Comparison of ENCODE assay signal across 8 cellular contexts in genomic region chr19:737591-738093, GRCh38. TPM values are rescaled to one million over a fixed set of nuclear protein-coding genes. Genes with fewer than 3 reads are reported as not detected.
DNase-seq lines count a peak whose midpoint lies in the region; ATAC-seq, FAIRE-seq and TF ChIP-seq lines count a peak whose summit lies in the region.

No MANE protein-coding gene starts in this region.

- no peaks in the 10 kb centered on the region for H3K79me2 ChIP-seq in HepG2 (ENCODE audit: insufficient read depth, low read length)

- no peaks in the 10 kb centered on the region for H3K27me3 ChIP-seq in HepG2 (ENCODE audit: control insufficient read depth in 1 of 2, insufficient read depth in 2 of 2, low read length in 2 of 2)

- no peak overlapping the region for H3K27ac Mint-ChIP-seq in MCF 10A (ENCODE audit: low read depth, unreplicated experiment)

- TF ChIP-seq CTCF in HEK293 (tag by site-specific recombination; IDR thresholded peaks at IDR 0.05): peak; percentile 38; the same call in 1 of the 2 replicates
- peak; percentile 52 for TF ChIP-seq CTCF in MCF 10A (IDR thresholded peaks at IDR 0.05; ENCODE audit: unreplicated experiment)
- peak; percentile 90 for TF ChIP-seq CTCF in HepG2 (CRISPR knock-in tag; IDR thresholded peaks at IDR 0.05)

- TF ChIP-seq EP300 in HepG2 (IDR thresholded peaks at IDR 0.05; ENCODE audit: low read depth in 2 of 2, low read length in 2 of 2) (no peak), HepG2 (CRISPR knock-in tag; IDR thresholded peaks at IDR 0.05; ENCODE audit: borderline replicate concordance) (no peak)

- TF ChIP-seq RAD21 in HepG2 (CRISPR knock-in tag; IDR thresholded peaks at IDR 0.05): peak; percentile 53; the same call in 1 of the 2 replicates

- TF ChIP-seq POLR2A in HepG2 (IDR thresholded peaks at IDR 0.05; ENCODE audit: insufficient read depth in 1 of 2, low read depth in 2 of 2, low read length in 2 of 2): no peak

- intact Hi-C loops in MCF 10A (cut with micrococcal nuclease) (no loop called here), HepG2 (cut with micrococcal nuclease; ENCODE audit: unreplicated experiment) (loop anchor here (2.0 kb wide), 1 partner anchor 15 kb away; no protein-coding TSS in a partner anchor)

- no TSS peak for BruUV-seq in MCF 10A (replicated peaks; lab: Mats Ljungman, UMichigan)
- no TSS peak for BruUV-seq in HepG2 (replicated peaks; lab: Mats Ljungman, UMichigan)

- no peaks in the 10 kb centered on the region for H3K27me3 Mint-ChIP-seq in MCF 10A (ENCODE audit: insufficient read depth, unreplicated experiment)

- H3K36me3 Mint-ChIP-seq in MCF 10A (ENCODE audit: insufficient read depth, unreplicated experiment): peaks cover 6% of the 10 kb centered on the region

- WGBS in HepG2 (ENCODE audit: low lambda C conversion rate): 51% methylated on average over 13 of the region's 22 CpGs

- no peak overlapping the region for H2AFZ ChIP-seq in HepG2 (ENCODE audit: low read length)

- H3K4me3 Mint-ChIP-seq in MCF 10A (ENCODE audit: unreplicated experiment): no peak overlapping the region

- peaks cover 5% of the 10 kb centered on the region for H3K4me1 Mint-ChIP-seq in MCF 10A (ENCODE audit: insufficient read depth, unreplicated experiment)

- DNase-seq in Ammon's horn (ENCODE audit: low spot score): peak; percentile 48
- DNase-seq in UCSD-AML1 (lab: John Stamatoyannopoulos, UW; ENCODE audit: unreplicated experiment): peak; percentile 42
- DNase-seq in MCF 10A (ENCODE audit: unreplicated experiment): peak; percentile 47
- DNase-seq in HepG2 (ENCODE audit: low spot score): peak; percentile 41
- peak; percentile 23 to 24 for DNase-seq in stimulated activated CD8-positive, alpha-beta memory T cell treated with anti-CD3 and anti-CD28 coated beads, Interleukin-15, amount 100 ng/mL, for 48 hours (ENCODE audit: low read depth in 2 of 2)

- FAIRE-seq in HepG2 (lab: Jason Lieb, UNC): no peak

- H3K4me1 ChIP-seq in HEK293 (ENCODE audit: control insufficient read depth, insufficient read depth, low read length) (no peaks in the 10 kb centered on the region), HepG2 (ENCODE audit: insufficient read depth, low read length) (peaks cover 48% of the 10 kb centered on the region)

- ATAC-seq in HepG2 (peak; percentile 56), GM19395 (IDR thresholded peaks at IDR 0.05; ENCODE audit: unreplicated experiment) (no peak), HG03045 (IDR thresholded peaks at IDR 0.05; ENCODE audit: unreplicated experiment) (no peak)

- H3K27ac ChIP-seq in HEK293 (ENCODE audit: extremely low read depth, low read depth, low read length) (no peak overlapping the region), HepG2 (ENCODE audit: extremely low read length, insufficient read depth, low read length) (peak overlapping the region; percentile 88)

- H3K36me3 ChIP-seq in HEK293 (ENCODE audit: control insufficient read depth in 2 of 2, insufficient read depth in 1 of 2, low read length in 2 of 2) (peaks cover 0 to 19% of the 10 kb centered on the region in 2 experiments; a peak in 2 of 3 replicates), HepG2 (replicated peaks in 1 of 2; ENCODE audit: control insufficient read depth in 1 of 2, insufficient read depth in 2 of 2, low read length in 2 of 2) (no peaks in the 10 kb centered on the region)

- no peaks in the 10 kb centered on the region for H4K20me1 ChIP-seq in HepG2 (ENCODE audit: insufficient read depth, low read length)

- CTCF ChIA-PET in HEK293 (lab: Yijun Ruan, JAX): interaction anchor here (0.7 to 1.1 kb wide), 6 partner anchors 10 to 123 kb away, joined by 3 to 5 read pairs (median 3); partner anchors contain the start of gene RNF126
- CTCF ChIA-PET in MCF 10A (lab: Yijun Ruan, JAX): interaction anchor here (0.6 to 1.1 kb wide), 3 partner anchors 9 to 53 kb away, joined by 3 read pairs; no protein-coding TSS in a partner anchor
- CTCF ChIA-PET in HepG2 (lab: Yijun Ruan, JAX; ENCODE audit: low intra/inter-chr PET ratio, low total read pairs): interaction anchor here (1.3 kb wide), 1 partner anchor 73 kb away, joined by 4 read pairs; no protein-coding TSS in a partner anchor

- in situ Hi-C loops in HepG2 (cut with HindIII; ENCODE audit: extremely low pct_ligation_motif_present, low pct_unique_long_range_greater_than_20kb): loop anchor here (10.0 kb wide), 1 partner anchor 153 kb away; the partner anchor contains the start of gene HCN2

- H3K4me3 ChIP-seq in HEK293 (ENCODE audit: low read depth, low read length) (no peak overlapping the region), HepG2 (replicated peaks in 1 of 3; ENCODE audit: insufficient read depth in 1 of 3, low read depth in 2 of 3, low read length in 3 of 3) (peak overlapping the region in 1 of 3 experiments; percentile 5; a peak in 1 of 6 replicates)

- H3K9ac ChIP-seq in HepG2 (ENCODE audit: insufficient read depth, low read depth, low read length): peak overlapping the region; percentile 47; the same call in 1 of the 2 replicates

- H3K9me3 Mint-ChIP-seq in MCF 10A (ENCODE audit: unreplicated experiment): no peaks in the 10 kb centered on the region

- H3K9me3 ChIP-seq in HEK293 (ENCODE audit: control insufficient read depth, insufficient read depth, low read depth, low read length) (no peaks in the 10 kb centered on the region), HepG2 (ENCODE audit: low read length) (no peaks in the 10 kb centered on the region)

- POLR2A ChIA-PET in HEK293 (lab: Yijun Ruan, JAX) (interaction anchor here (0.9 kb wide), 1 partner anchor 61 kb away, joined by 5 read pairs; the partner anchor contains the start of gene FSTL3), MCF 10A (lab: Yijun Ruan, JAX) (interaction anchor here (0.5 to 1.3 kb wide), 5 partner anchors 15 to 206 kb away, joined by 3 to 4 read pairs (median 3); no protein-coding TSS in a partner anchor), HepG2 (lab: Yijun Ruan, JAX) (interaction anchor here (0.8 to 5.3 kb wide), 11 partner anchors 14 to 239 kb away, joined by 3 to 81 read pairs (median 8); partner anchors contain the start of genes MISP, PALM and RNF126)

- H3K4me2 ChIP-seq in HepG2 (ENCODE audit: low read depth, low read length): peak overlapping the region; percentile 47; the same call in 1 of the 2 replicates

RNA-seq across cellular contexts. Expression of gene MISP, which starts 13.3 kb away (rescaled TPM):
- total RNA-seq in MCF 10A (2022) (33.7 and 35.0 TPM in 2 replicates), HepG2 (2016; rRNA removed; fragmentation: Illumina TruSeq; extraction: Trizol) (1.1 and 1.3 TPM in 2 replicates)
- total RNA-seq in HepG2 (2016; cell fraction: cytosol; rRNA removed; fragmentation: Illumina TruSeq; extraction: Trizol; ENCODE audit: low read depth): 0.30 and 0.35 TPM in 2 replicates
- 0.77 and 1.3 TPM in 2 replicates for total RNA-seq in HepG2 (2016; cell fraction: insoluble cytoplasmic fraction; rRNA removed; fragmentation: Illumina TruSeq; extraction: Trizol)
- total RNA-seq in HepG2 (2016; cell fraction: membrane; rRNA removed; fragmentation: Illumina TruSeq; extraction: Trizol): 0.77 and 0.96 TPM in 2 replicates
- 0.78 and 0.99 TPM in 2 replicates for total RNA-seq in HepG2 (2016; cell fraction: nucleus; rRNA removed; fragmentation: Illumina TruSeq; extraction: Trizol)
- 0.67 and 0.71 TPM in 2 replicates for polyA plus RNA-seq in HepG2 (2011; rRNA removed)
- 0.53 and 0.71 TPM in 2 replicates for polyA plus RNA-seq in HepG2 (2011; cell fraction: cytosol; rRNA removed)
- polyA plus RNA-seq in HepG2 (2011; cell fraction: nucleus; rRNA removed): 0.81 and 0.85 TPM in 2 replicates
- polyA plus RNA-seq in HepG2 (2012): 2.1 and 3.1 TPM in 2 replicates
- polyA plus RNA-seq in HepG2 (2016; cell fraction: cytosol; fragmentation: Illumina TruSeq; extraction: Trizol; ENCODE audit: low read depth): 0.23 and 0.32 TPM in 2 replicates
- polyA plus RNA-seq in HepG2 (2016; cell fraction: insoluble cytoplasmic fraction; fragmentation: Illumina TruSeq; extraction: Trizol; ENCODE audit: low read depth): 1.2 and 1.5 TPM in 2 replicates
- polyA plus RNA-seq in HepG2 (2016; cell fraction: membrane; fragmentation: Illumina TruSeq; extraction: Trizol; ENCODE audit: low read depth): 0.40 and 0.79 TPM in 2 replicates
- 1.2 and 1.6 TPM in 2 replicates for polyA plus RNA-seq in HepG2 (2016; cell fraction: nucleus; fragmentation: Illumina TruSeq; extraction: Trizol; ENCODE audit: insufficient read depth, low read depth)
- polyA minus RNA-seq in HepG2 (2011; rRNA and poly(A)+ RNA removed; ENCODE audit: low replicate concordance): 1.2 and 37.0 TPM in 2 replicates
- polyA minus RNA-seq in HepG2 (2011; cell fraction: cytosol; rRNA and poly(A)+ RNA removed): 0.62 and 0.99 TPM in 2 replicates
- 0.37 and 0.39 TPM in 2 replicates for polyA minus RNA-seq in HepG2 (2011; cell fraction: nucleus; rRNA and poly(A)+ RNA removed)

RNA-seq across cellular contexts. Expression of gene PALM, which starts 28.9 kb away (rescaled TPM):
- total RNA-seq in MCF 10A (2022): 0.44 TPM in 1 of 2 replicates, not detected in the other
- total RNA-seq in HepG2 (2016; rRNA removed; fragmentation: Illumina TruSeq; extraction: Trizol): 9.7 and 10.8 TPM in 2 replicates
- total RNA-seq in HepG2 (2016; cell fraction: cytosol; rRNA removed; fragmentation: Illumina TruSeq; extraction: Trizol; ENCODE audit: low read depth): 8.3 and 10.1 TPM in 2 replicates
- 6.4 and 11.8 TPM in 2 replicates for total RNA-seq in HepG2 (2016; cell fraction: insoluble cytoplasmic fraction; rRNA removed; fragmentation: Illumina TruSeq; extraction: Trizol)
- 16.6 and 19.9 TPM in 2 replicates for total RNA-seq in HepG2 (2016; cell fraction: membrane; rRNA removed; fragmentation: Illumina TruSeq; extraction: Trizol)
- 6.7 and 6.9 TPM in 2 replicates for total RNA-seq in HepG2 (2016; cell fraction: nucleus; rRNA removed; fragmentation: Illumina TruSeq; extraction: Trizol)
- polyA plus RNA-seq in HepG2 (2011; rRNA removed): 4.0 and 5.4 TPM in 2 replicates
- 3.7 and 4.7 TPM in 2 replicates for polyA plus RNA-seq in HepG2 (2011; cell fraction: cytosol; rRNA removed)
- polyA plus RNA-seq in HepG2 (2011; cell fraction: nucleus; rRNA removed): 6.0 and 7.8 TPM in 2 replicates
- 12.4 and 19.1 TPM in 2 replicates for polyA plus RNA-seq in HepG2 (2012)
- polyA plus RNA-seq in HepG2 (2016; cell fraction: cytosol; fragmentation: Illumina TruSeq; extraction: Trizol; ENCODE audit: low read depth): 9.4 and 11.9 TPM in 2 replicates
- 15.1 and 19.3 TPM in 2 replicates for polyA plus RNA-seq in HepG2 (2016; cell fraction: insoluble cytoplasmic fraction; fragmentation: Illumina TruSeq; extraction: Trizol; ENCODE audit: low read depth)
- polyA plus RNA-seq in HepG2 (2016; cell fraction: membrane; fragmentation: Illumina TruSeq; extraction: Trizol; ENCODE audit: low read depth): 19.1 and 21.1 TPM in 2 replicates
- polyA plus RNA-seq in HepG2 (2016; cell fraction: nucleus; fragmentation: Illumina TruSeq; extraction: Trizol; ENCODE audit: insufficient read depth, low read depth): 18.9 and 19.6 TPM in 2 replicates
- polyA minus RNA-seq in HepG2 (2011; rRNA and poly(A)+ RNA removed; ENCODE audit: low replicate concordance): 1.1 and 5.2 TPM in 2 replicates
- polyA minus RNA-seq in HepG2 (2011; cell fraction: cytosol; rRNA and poly(A)+ RNA removed): 5.4 and 5.6 TPM in 2 replicates
- 2.2 TPM in 2 replicates for polyA minus RNA-seq in HepG2 (2011; cell fraction: nucleus; rRNA and poly(A)+ RNA removed)

RNA-seq across cellular contexts. Expression of gene PRSS57, which starts 42.4 kb away (rescaled TPM):
- total RNA-seq in MCF 10A (2022) (not detected in 2 replicates), HepG2 (2016; rRNA removed; fragmentation: Illumina TruSeq; extraction: Trizol) (not detected in 2 replicates)
- not detected in 2 replicates for total RNA-seq in HepG2 (2016; cell fraction: cytosol; rRNA removed; fragmentation: Illumina TruSeq; extraction: Trizol; ENCODE audit: low read depth)
- total RNA-seq in HepG2 (2016; cell fraction: insoluble cytoplasmic fraction; rRNA removed; fragmentation: Illumina TruSeq; extraction: Trizol): not detected in 2 replicates
- total RNA-seq in HepG2 (2016; cell fraction: membrane; rRNA removed; fragmentation: Illumina TruSeq; extraction: Trizol): not detected in 2 replicates
- total RNA-seq in HepG2 (2016; cell fraction: nucleus; rRNA removed; fragmentation: Illumina TruSeq; extraction: Trizol): not detected in 2 replicates
- 0.12 and 0.20 TPM in 2 replicates for polyA plus RNA-seq in HepG2 (2011; rRNA removed)
- polyA plus RNA-seq in HepG2 (2011; cell fraction: cytosol; rRNA removed): 0.10 and 0.20 TPM in 2 replicates
- polyA plus RNA-seq in HepG2 (2011; cell fraction: nucleus; rRNA removed): not detected in 2 replicates
- 0.13 and 0.16 TPM in 2 replicates for polyA plus RNA-seq in HepG2 (2012)
- polyA plus RNA-seq in HepG2 (2016; cell fraction: cytosol; fragmentation: Illumina TruSeq; extraction: Trizol; ENCODE audit: low read depth): not detected in 2 replicates
- not detected in 2 replicates for polyA plus RNA-seq in HepG2 (2016; cell fraction: insoluble cytoplasmic fraction; fragmentation: Illumina TruSeq; extraction: Trizol; ENCODE audit: low read depth)
- polyA plus RNA-seq in HepG2 (2016; cell fraction: membrane; fragmentation: Illumina TruSeq; extraction: Trizol; ENCODE audit: low read depth): not detected in 2 replicates
- polyA plus RNA-seq in HepG2 (2016; cell fraction: nucleus; fragmentation: Illumina TruSeq; extraction: Trizol; ENCODE audit: insufficient read depth, low read depth): not detected in 2 replicates
- polyA minus RNA-seq in HepG2 (2011; rRNA and poly(A)+ RNA removed; ENCODE audit: low replicate concordance): not detected in 2 replicates
- not detected in 2 replicates for polyA minus RNA-seq in HepG2 (2011; cell fraction: cytosol; rRNA and poly(A)+ RNA removed)
- not detected in 2 replicates for polyA minus RNA-seq in HepG2 (2011; cell fraction: nucleus; rRNA and poly(A)+ RNA removed)

RNA-seq across cellular contexts. Expression of gene PTBP1, which starts 59.6 kb away (rescaled TPM):
- total RNA-seq in MCF 10A (2022) (348 and 431 TPM in 2 replicates), HepG2 (2016; rRNA removed; fragmentation: Illumina TruSeq; extraction: Trizol) (188 and 195 TPM in 2 replicates)
- 49.8 and 51.1 TPM in 2 replicates for total RNA-seq in HepG2 (2016; cell fraction: cytosol; rRNA removed; fragmentation: Illumina TruSeq; extraction: Trizol; ENCODE audit: low read depth)
- total RNA-seq in HepG2 (2016; cell fraction: insoluble cytoplasmic fraction; rRNA removed; fragmentation: Illumina TruSeq; extraction: Trizol): 161 and 198 TPM in 2 replicates
- 106 and 109 TPM in 2 replicates for total RNA-seq in HepG2 (2016; cell fraction: membrane; rRNA removed; fragmentation: Illumina TruSeq; extraction: Trizol)
- 117 and 125 TPM in 2 replicates for total RNA-seq in HepG2 (2016; cell fraction: nucleus; rRNA removed; fragmentation: Illumina TruSeq; extraction: Trizol)
- polyA plus RNA-seq in HepG2 (2011; rRNA removed): 288 and 314 TPM in 2 replicates
- 80.5 and 107 TPM in 2 replicates for polyA plus RNA-seq in HepG2 (2011; cell fraction: cytosol; rRNA removed)
- 339 and 475 TPM in 2 replicates for polyA plus RNA-seq in HepG2 (2011; cell fraction: nucleus; rRNA removed)
- 291 and 347 TPM in 2 replicates for polyA plus RNA-seq in HepG2 (2012)
- 51.1 and 55.1 TPM in 2 replicates for polyA plus RNA-seq in HepG2 (2016; cell fraction: cytosol; fragmentation: Illumina TruSeq; extraction: Trizol; ENCODE audit: low read depth)
- 208 and 235 TPM in 2 replicates for polyA plus RNA-seq in HepG2 (2016; cell fraction: insoluble cytoplasmic fraction; fragmentation: Illumina TruSeq; extraction: Trizol; ENCODE audit: low read depth)
- 112 TPM in 2 replicates for polyA plus RNA-seq in HepG2 (2016; cell fraction: membrane; fragmentation: Illumina TruSeq; extraction: Trizol; ENCODE audit: low read depth)
- 264 and 280 TPM in 2 replicates for polyA plus RNA-seq in HepG2 (2016; cell fraction: nucleus; fragmentation: Illumina TruSeq; extraction: Trizol; ENCODE audit: insufficient read depth, low read depth)
- 302 and 434 TPM in 2 replicates for polyA minus RNA-seq in HepG2 (2011; rRNA and poly(A)+ RNA removed; ENCODE audit: low replicate concordance)
- 155 and 182 TPM in 2 replicates for polyA minus RNA-seq in HepG2 (2011; cell fraction: cytosol; rRNA and poly(A)+ RNA removed)
- 142 and 164 TPM in 2 replicates for polyA minus RNA-seq in HepG2 (2011; cell fraction: nucleus; rRNA and poly(A)+ RNA removed)

Comparison
In these comparisons a context has a peak if more than half of its experiments do, and no peak if none do; other contexts are left out.
1. CTCF ChIP-seq: peak in every context shown above with its lines; median percentile 90 in HepG2; 52 in MCF 10A; 38 in HEK293.
2. RNA of gene MISP, which starts 13.3 kb away (total RNA-seq): 33.7 to 35.0 TPM in MCF 10A; 0.30 to 1.3 TPM in HepG2; every median in the first group is over 10 times any median in the second.
3. Peak in every context shown above with its lines, with median percentiles within 50 percentile points of each other: DNase-seq.